9 cellular contexts compared by ENCODE assay signal in genomic region chr14:32702571-32702970, GRCh38.
DNase-seq lines count a peak whose midpoint lies in the region; ATAC-seq and TF ChIP-seq lines count a peak whose summit lies in the region.
"Had no signal": no experiment of that assay in that cellular context is flagged by ENCODE, and none has a peak within 500 bp of the region (broad histone marks: within the 10 kb centered on the region; RNA-seq: fewer than 3 reads in every experiment).

No MANE protein-coding gene starts in this region.

- H3K4me1 ChIP-seq in PC-9 (replicated peaks; ENCODE audit: insufficient read depth), result peaks cover 9% of the 10 kb centered on the region; the same call in 1 of the 2 replicates

- H3K4me3 Mint-ChIP-seq in activated T-cell treated with anti-CD3 and anti-CD28 coated beads, Interleukin-2, amount 50 U/mL, for 24 hours, result no peak overlapping the region

- H2AFZ ChIP-seq in PC-9, result no peak overlapping the region

- ATAC-seq in GM18511 (IDR thresholded peaks at IDR 0.05; ENCODE audit: unreplicated experiment), result peak; percentile 92
- ATAC-seq in HG02852 (IDR thresholded peaks at IDR 0.05; ENCODE audit: unreplicated experiment), result peak; percentile 96
- peak; percentile 84 for ATAC-seq in left ventricle myocardium superior

- peaks cover 3% of the 10 kb centered on the region for H3K4me1 Mint-ChIP-seq in activated T-cell treated with anti-CD3 and anti-CD28 coated beads, Interleukin-2, amount 50 U/mL, for 24 hours (ENCODE audit: low read depth)

- no peaks in the 10 kb centered on the region for H3K36me3 Mint-ChIP-seq in activated T-cell treated with anti-CD3 and anti-CD28 coated beads, Interleukin-2, amount 50 U/mL, for 24 hours (ENCODE audit: low read depth)

- peak; percentile 32 for DNase-seq in activated T-cell treated with anti-CD3 and anti-CD28 coated beads, Interleukin-2, amount 50 U/mL, for 24 hours
- DNase-seq in left ventricle myocardium superior (peak; percentile 61), PC-9 (no peak), OCI-M1 (lab: John Stamatoyannopoulos, UW) (no peak), amniotic stem cell (lab: John Stamatoyannopoulos, UW) (no peak)

- no peaks in the 10 kb centered on the region for H3K36me3 ChIP-seq in PC-9 (ENCODE audit: low read depth)

- H3K79me2 ChIP-seq in PC-9 (ENCODE audit: low read depth), result no peaks in the 10 kb centered on the region

- H3K4me2 ChIP-seq in PC-9, result no peak overlapping the region

- H3K27ac ChIP-seq in skin epidermis, result peak overlapping the region in 18 of 21 experiments; percentile 3 to 88 (median 75)
- no peak overlapping the region for H3K27ac ChIP-seq in PC-9
- H3K27ac ChIP-seq: HL-60 had no signal

- H3K9me3 Mint-ChIP-seq in activated T-cell treated with anti-CD3 and anti-CD28 coated beads, Interleukin-2, amount 50 U/mL, for 24 hours, result no peaks in the 10 kb centered on the region

- H3K4me3 ChIP-seq in skin epidermis, result no peak overlapping the region
- no peak overlapping the region for H3K4me3 ChIP-seq in PC-9

- BruUV-seq in PC-9 (replicated peaks; lab: Mats Ljungman, UMichigan), result no TSS peak

- TF ChIP-seq CTCF in PC-9 (conservative IDR thresholded peaks at IDR 0.05), result no peak

- CTCF ChIA-PET in PC-9 (lab: Charles Lee), result no interaction called here

- H3F3A ChIP-seq in PC-9 (ENCODE audit: insufficient read depth, low read depth), result no peaks in the 10 kb centered on the region

- POLR2A ChIA-PET in PC-9 (lab: Charles Lee; ENCODE audit: unreplicated experiment), result no interaction called here

- H3K27ac Mint-ChIP-seq in activated T-cell treated with anti-CD3 and anti-CD28 coated beads, Interleukin-2, amount 50 U/mL, for 24 hours, result peak overlapping the region; percentile 85

- H3K9me2 ChIP-seq in PC-9 (ENCODE audit: insufficient read depth), result no peaks in the 10 kb centered on the region

- intact Hi-C loops in left ventricle myocardium superior (cut with micrococcal nuclease) (no loop called here), PC-9 (cut with micrococcal nuclease; ENCODE audit: unreplicated experiment) (no loop called here)

- no peaks in the 10 kb centered on the region for H4K20me1 ChIP-seq in PC-9 (ENCODE audit: insufficient read depth)

- no peaks in the 10 kb centered on the region for H3K27me3 Mint-ChIP-seq in activated T-cell treated with anti-CD3 and anti-CD28 coated beads, Interleukin-2, amount 50 U/mL, for 24 hours

- H3K27me3 ChIP-seq in PC-9 (ENCODE audit: insufficient read depth, low read depth), result no peaks in the 10 kb centered on the region

- no peaks in the 10 kb centered on the region for H3K9me3 ChIP-seq in PC-9 (ENCODE audit: insufficient read depth, low read depth)

Comparison
In these comparisons a context has a peak if more than half of its experiments do, and no peak if none do; other contexts are left out.
1. DNase-seq: peak in activated T-cell treated with anti-CD3 and anti-CD28 coated beads, Interleukin-2, amount 50 U/mL, for 24 hours (single experiment) and left ventricle myocardium superior (single experiment); none in PC-9 (0 of 2), OCI-M1 (single experiment) and amniotic stem cell (single experiment).
2. Peak in every context shown above with its lines, with median percentiles within 50 percentile points of each other: ATAC-seq.